Comparison of ENCODE assay signal across 11 cellular contexts in the genomic region with DNA sequence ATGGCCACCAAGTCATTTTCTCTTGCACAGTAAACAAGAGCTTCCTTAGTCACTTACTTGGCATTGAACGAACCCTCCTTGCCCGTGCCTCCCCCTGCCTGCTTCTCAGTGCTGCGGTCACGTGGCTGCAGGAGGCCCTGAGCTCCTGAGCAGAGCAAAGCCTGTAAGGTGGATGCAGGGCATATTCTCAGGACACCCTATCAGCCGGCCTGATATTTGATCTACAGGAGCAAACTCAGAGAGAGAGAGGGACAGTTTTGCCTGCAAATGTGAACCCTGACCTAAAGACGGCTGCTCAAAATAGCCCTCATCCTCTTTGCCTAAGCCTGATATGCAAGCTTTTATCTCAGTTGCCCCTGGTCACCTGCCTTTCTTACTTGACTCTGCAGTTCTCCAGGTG.
DNase-seq lines count a peak whose midpoint lies in the region; ATAC-seq, FAIRE-seq and TF ChIP-seq lines count a peak whose summit lies in the region.
"Had no signal": no experiment of that assay in that cellular context is flagged by ENCODE, and none has a peak within 500 bp of the region (broad histone marks: within the 10 kb centered on the region; RNA-seq: fewer than 3 reads in every experiment).

No MANE protein-coding gene starts in this region.

- H3K36me3 ChIP-seq in HepG2 (replicated peaks in 1 of 2; ENCODE audit: control insufficient read depth in 1 of 2, insufficient read depth in 2 of 2, low read length in 2 of 2) (peaks cover 2 to 5% of the 10 kb centered on the region in 2 experiments; a peak in 4 of 5 replicates), osteoblast (ENCODE audit: insufficient read depth, low read length) (peaks cover 6% of the 10 kb centered on the region)

- H3K4me2 ChIP-seq in HepG2 (ENCODE audit: low read depth, low read length) (no peak overlapping the region; the same call in 1 of the 2 replicates), osteoblast (ENCODE audit: insufficient read depth, low read length) (no peak overlapping the region)

- TF ChIP-seq CTCF in choroid plexus epithelial cell (conservative IDR thresholded peaks at IDR 0.05; ENCODE audit: low read depth, low read length) (no peak), HepG2 (CRISPR knock-in tag; IDR thresholded peaks at IDR 0.05) (no peak), osteoblast (IDR thresholded peaks at IDR 0.05; ENCODE audit: extremely low read depth, low read depth, low read length) (no peak)

- TF ChIP-seq POLR2A in HepG2 (IDR thresholded peaks at IDR 0.05; ENCODE audit: insufficient read depth in 1 of 2, low read depth in 2 of 2, low read length in 2 of 2), result no peak

- no peaks in the 10 kb centered on the region; a peak in 1 of 5 replicates for H3K27me3 ChIP-seq in HepG2 (ENCODE audit: control insufficient read depth in 1 of 2, insufficient read depth in 2 of 2, low read length in 2 of 2)
- no peaks in the 10 kb centered on the region for H3K27me3 ChIP-seq in osteoblast (ENCODE audit: insufficient read depth, low read length)

- no TSS peak for BruUV-seq in HepG2 (replicated peaks; lab: Mats Ljungman, UMichigan)

- H3K4me3 ChIP-seq in choroid plexus epithelial cell (ENCODE audit: low read depth, low read length) (no peak overlapping the region), HepG2 (replicated peaks in 1 of 3; ENCODE audit: insufficient read depth in 1 of 3, low read depth in 2 of 3, low read length in 3 of 3) (no peak overlapping the region), osteoblast (ENCODE audit: insufficient read depth, low read length) (no peak overlapping the region)
- H3K4me3 ChIP-seq: coronary artery had no signal

- ATAC-seq in HepG2 (peak; percentile 83), GM19395 (IDR thresholded peaks at IDR 0.05; ENCODE audit: unreplicated experiment) (no peak)
- ATAC-seq: T-cell had no signal

- DNase-seq in AG20443 (ENCODE audit: low spot score), result peak; percentile 33
- DNase-seq in HuH-7 (ENCODE audit: low spot score), result peak; percentile 44
- DNase-seq in choroid plexus epithelial cell (ENCODE audit: low read depth), result peak; percentile 36
- DNase-seq in HepG2 (ENCODE audit: low spot score), result peak; percentile 18
- no peak for DNase-seq in osteoblast (ENCODE audit: insufficient read length, low spot score, missing footprints)
- DNase-seq in kidney glomerular epithelial cell (lab: John Stamatoyannopoulos, UW), result no peak
- DNase-seq in activated CD8-positive, alpha-beta memory T cell treated with anti-CD3 and anti-CD28 coated beads, Interleukin-2, amount 50 U/mL, for 4 hours, result no peak
- DNase-seq: NCI-H2081, T-cell had no signal

- no peak overlapping the region for H3K27ac ChIP-seq in HepG2 (ENCODE audit: extremely low read length, insufficient read depth, low read length)
- no peak overlapping the region for H3K27ac ChIP-seq in osteoblast (ENCODE audit: low read depth, low read length)
- H3K27ac ChIP-seq: coronary artery had no signal

- intact Hi-C loops in HepG2 (cut with micrococcal nuclease; ENCODE audit: unreplicated experiment), result no loop called here

- no peak overlapping the region for H2AFZ ChIP-seq in HepG2 (ENCODE audit: low read length)
- H2AFZ ChIP-seq in osteoblast (ENCODE audit: low read length), result no peak overlapping the region

- FAIRE-seq in HepG2 (lab: Jason Lieb, UNC), result no peak

- in situ Hi-C loops in HepG2 (cut with HindIII; ENCODE audit: extremely low pct_ligation_motif_present, low pct_unique_long_range_greater_than_20kb), result no loop called here

- POLR2A ChIA-PET in HepG2 (lab: Yijun Ruan, JAX), result no interaction called here

- CTCF ChIA-PET in HepG2 (lab: Yijun Ruan, JAX; ENCODE audit: low intra/inter-chr PET ratio, low total read pairs), result no interaction called here

- H3K79me2 ChIP-seq in HepG2 (ENCODE audit: insufficient read depth, low read length), result no peaks in the 10 kb centered on the region
- H3K79me2 ChIP-seq in osteoblast (ENCODE audit: insufficient read depth, low read length), result no peaks in the 10 kb centered on the region

- no peak overlapping the region for H3K9ac ChIP-seq in HepG2 (ENCODE audit: insufficient read depth, low read depth, low read length)

- WGBS in HepG2 (ENCODE audit: low lambda C conversion rate), result 3% methylated on average over 6 of the region's 6 CpGs

- H4K20me1 ChIP-seq in HepG2 (ENCODE audit: insufficient read depth, low read length) (no peaks in the 10 kb centered on the region), osteoblast (ENCODE audit: insufficient read depth, low read length) (no peaks in the 10 kb centered on the region)

- no peak for TF ChIP-seq RAD21 in HepG2 (CRISPR knock-in tag; IDR thresholded peaks at IDR 0.05)

- H3K4me1 ChIP-seq in HepG2 (ENCODE audit: insufficient read depth, low read length), result peaks cover 10% of the 10 kb centered on the region; the same call in 1 of the 2 replicates
- peaks cover 6% of the 10 kb centered on the region for H3K4me1 ChIP-seq in osteoblast (ENCODE audit: insufficient read depth, low read length)

- no peak for TF ChIP-seq EP300 in HepG2 (IDR thresholded peaks at IDR 0.05; ENCODE audit: low read depth in 2 of 2, low read length in 2 of 2)
- no peak for TF ChIP-seq EP300 in HepG2 (CRISPR knock-in tag; IDR thresholded peaks at IDR 0.05; ENCODE audit: borderline replicate concordance)

- H3K9me3 ChIP-seq in HepG2 (ENCODE audit: low read length) (no peaks in the 10 kb centered on the region), osteoblast (ENCODE audit: low read depth, low read length) (no peaks in the 10 kb centered on the region)

TF ChIP-seq in HepG2, 621 proteins besides CTCF, POLR2A, EP300 and RAD21:
- TF ChIP-seq PPARG (CRISPR knock-in tag; conservative IDR thresholded peaks at IDR 0.05), result peak; percentile 75
- TF ChIP-seq, protein P1, sequence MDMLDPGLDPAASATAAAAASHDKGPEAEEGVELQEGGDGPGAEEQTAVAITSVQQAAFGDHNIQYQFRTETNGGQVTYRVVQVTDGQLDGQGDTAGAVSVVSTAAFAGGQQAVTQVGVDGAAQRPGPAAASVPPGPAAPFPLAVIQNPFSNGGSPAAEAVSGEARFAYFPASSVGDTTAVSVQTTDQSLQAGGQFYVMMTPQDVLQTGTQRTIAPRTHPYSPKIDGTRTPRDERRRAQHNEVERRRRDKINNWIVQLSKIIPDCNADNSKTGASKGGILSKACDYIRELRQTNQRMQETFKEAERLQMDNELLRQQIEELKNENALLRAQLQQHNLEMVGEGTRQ (IDR thresholded peaks at IDR 0.05; ENCODE audit: low read depth, low read length), result no peak
- TF ChIP-seq, protein P1 (CRISPR knock-in tag; IDR thresholded peaks at IDR 0.05; ENCODE audit: borderline replicate concordance), result peak; percentile 66; the same call in 1 of the 2 replicates
- peak; percentile 24; the same call in 1 of the 2 replicates for TF ChIP-seq HNF4A (CRISPR knock-in tag; IDR thresholded peaks at IDR 0.05)
- TF ChIP-seq NONO (IDR thresholded peaks at IDR 0.05), result no peak
- 0 out of 2 replicates have a peak, but pooled peaks have one; percentile 22 for TF ChIP-seq NONO (CRISPR knock-in tag; conservative IDR thresholded peaks at IDR 0.05)
- no peak for TF ChIP-seq CBX1 (IDR thresholded peaks at IDR 0.05; ENCODE audit: low read depth)
- no peak for TF ChIP-seq ZNF615 (CRISPR knock-in tag; IDR thresholded peaks at IDR 0.05; ENCODE audit: borderline replicate concordance)

Comparison
In these comparisons a context has a peak if more than half of its experiments do, and no peak if none do; other contexts are left out.
1. DNase-seq: peak in AG20443 (single experiment), HuH-7 (single experiment), choroid plexus epithelial cell (single experiment) and HepG2 (single experiment); none in osteoblast (single experiment), kidney glomerular epithelial cell (single experiment) and activated CD8-positive, alpha-beta memory T cell treated with anti-CD3 and anti-CD28 coated beads, Interleukin-2, amount 50 U/mL, for 4 hours (single experiment).